1 cellular context compared by ENCODE assay signal in the genomic region with DNA sequence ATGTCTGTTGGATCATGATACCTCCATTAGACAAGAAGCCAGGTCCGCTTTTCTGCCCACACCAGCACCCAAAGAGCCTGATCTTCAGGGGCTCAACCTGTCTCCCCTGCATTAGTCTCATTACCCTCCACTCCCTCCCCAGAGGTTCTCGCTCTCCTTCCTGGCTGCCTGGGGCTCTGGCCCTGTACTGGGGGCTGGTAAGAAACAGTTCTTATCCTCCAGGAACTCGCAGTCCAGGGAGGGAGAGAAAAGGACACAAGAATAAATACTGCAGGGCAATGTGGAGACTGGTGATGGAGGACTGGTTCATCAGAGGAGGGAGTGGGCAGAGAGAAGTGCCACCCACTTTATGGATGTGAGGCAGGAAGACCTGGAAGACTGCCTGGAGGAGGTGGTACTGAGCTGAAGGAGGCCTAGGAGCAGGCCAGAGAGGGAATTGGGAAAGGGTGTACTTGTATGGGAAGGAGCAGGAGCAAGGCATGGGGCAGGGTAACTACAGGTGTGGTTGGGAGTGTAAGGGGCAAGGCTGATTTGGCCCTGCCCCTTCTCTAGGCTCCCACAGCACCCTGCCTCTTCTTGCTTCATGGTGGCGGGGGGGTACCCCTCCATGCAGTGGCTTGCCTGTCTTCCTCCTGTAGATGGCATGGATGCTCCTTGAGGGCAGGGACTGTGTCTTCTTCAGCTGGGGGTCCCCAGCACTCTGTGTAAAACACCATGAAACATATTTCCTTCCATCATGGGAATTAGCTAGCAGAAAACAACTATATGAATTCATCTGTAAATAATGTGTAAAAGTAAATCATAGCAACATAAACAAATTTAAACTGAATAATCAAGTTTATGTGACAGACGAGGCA.
TF ChIP-seq lines count a peak whose summit lies in the region.

No MANE protein-coding gene starts in this region.

TF ChIP-seq in GM23338, 12 proteins besides CTCF, POLR2A, EP300 and RAD21:
- peak; percentile 67 for TF ChIP-seq EZH2 (IDR thresholded peaks at IDR 0.05; ENCODE audit: low read depth, unreplicated experiment)
- TF ChIP-seq ZNF114 (CRISPR knock-in tag; IDR thresholded peaks at IDR 0.05) = no peak
